In the genomic region with DNA sequence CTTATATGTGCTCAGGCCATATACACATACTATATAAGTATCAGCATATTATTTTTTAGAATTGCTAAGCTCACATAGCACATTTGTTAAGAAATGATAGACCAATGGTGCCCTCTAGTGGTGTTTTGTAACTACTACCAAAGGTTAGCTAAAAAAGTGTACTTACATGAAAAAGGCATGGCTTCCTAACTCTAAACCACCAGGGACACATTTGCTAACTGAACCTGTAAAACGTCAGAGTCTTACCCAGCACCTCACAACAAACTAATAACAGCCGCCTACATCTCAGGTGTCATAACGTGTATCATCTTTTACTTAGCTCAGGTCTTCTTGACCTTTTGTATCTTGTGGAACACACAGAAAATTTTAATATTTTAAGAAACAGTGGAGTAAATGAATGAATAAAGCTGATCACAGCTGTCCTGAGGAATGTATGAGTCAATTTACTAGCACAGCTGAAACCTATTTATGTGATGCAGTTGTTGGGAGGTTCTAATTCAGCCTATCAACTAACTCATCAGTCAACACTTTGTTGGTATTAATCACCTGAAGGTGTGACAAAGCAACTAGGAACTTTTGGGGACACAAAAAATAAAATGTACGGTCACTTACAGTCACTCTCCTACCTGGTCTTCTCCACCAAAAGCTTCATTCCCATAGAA, we compare ENCODE assay signal across 8 cellular contexts.
DNase-seq lines count a peak whose midpoint lies in the region; ATAC-seq, FAIRE-seq and TF ChIP-seq lines count a peak whose summit lies in the region.

No MANE protein-coding gene starts in this region.

- H3K27ac Mint-ChIP-seq in naive thymus-derived CD4-positive, alpha-beta T cell, result peak overlapping the region in 1 of 9 donors; percentile 39

- ATAC-seq in GM18499 (IDR thresholded peaks at IDR 0.05; ENCODE audit: insufficient read depth, unreplicated experiment) (peak; percentile 91), HG02798 (IDR thresholded peaks at IDR 0.05; ENCODE audit: poor library complexity, unreplicated experiment) (peak; percentile 93), RWPE2 (ENCODE audit: low read depth) (peak; percentile 66; the same call in 2 of the 3 replicates)
- peak; percentile 71 for ATAC-seq in naive thymus-derived CD4-positive, alpha-beta T cell

- no peaks in the 10 kb centered on the region for H3K36me3 ChIP-seq in RWPE2 (ENCODE audit: low read depth)
- no peaks in the 10 kb centered on the region for H3K36me3 ChIP-seq in naive thymus-derived CD4-positive, alpha-beta T cell (ENCODE audit: control insufficient read depth in 2 of 3, insufficient read depth in 3 of 3, low read length in 3 of 3)

- no peaks in the 10 kb centered on the region for H3K36me3 Mint-ChIP-seq in naive thymus-derived CD4-positive, alpha-beta T cell

- no peak overlapping the region for H3K4me3 ChIP-seq in RWPE2 (ENCODE audit: severe bottlenecking)
- no peak overlapping the region for H3K4me3 ChIP-seq in naive thymus-derived CD4-positive, alpha-beta T cell (ENCODE audit: low read length)

- no peaks in the 10 kb centered on the region for H3K9me3 Mint-ChIP-seq in naive thymus-derived CD4-positive, alpha-beta T cell

- CTCF ChIA-PET in naive thymus-derived CD4-positive, alpha-beta T cell (lab: Charles Lee), result interaction anchor here (0.6 to 1.6 kb wide), 5 partner anchors 11 to 711 kb away, joined by 3 to 9 read pairs (median 3); no protein-coding TSS in a partner anchor

- intact Hi-C loops in naive thymus-derived CD4-positive, alpha-beta T cell (cut with micrococcal nuclease), result loop anchor here (1.0 to 5.0 kb wide), 5 partner anchors 193 to 1505 kb away; no protein-coding TSS in a partner anchor

- TF ChIP-seq CTCF in RWPE2 (IDR thresholded peaks at IDR 0.05; ENCODE audit: poor library complexity, severe bottlenecking), result peak; percentile 81

- DNase-seq in AG20443 (ENCODE audit: low spot score) (peak; percentile 56), NCI-H1092 (lab: John Stamatoyannopoulos, UW) (peak; percentile 84), RWPE2 (ENCODE audit: low spot score) (no peak)
- DNase-seq in naive thymus-derived CD4-positive, alpha-beta T cell, result peak in 7 of 9 donors; percentile 17 to 58 (median 54)
- DNase-seq in activated CD8-positive, alpha-beta memory T cell treated with anti-CD3 and anti-CD28 coated beads for 24 hours, result no peak

- peak; percentile 77 for FAIRE-seq in endometrium (lab: Jason Lieb, UNC)

- H3K4me1 ChIP-seq in RWPE2 (ENCODE audit: insufficient read depth, poor library complexity, severe bottlenecking), result peaks cover 15% of the 10 kb centered on the region
- no peaks in the 10 kb centered on the region for H3K4me1 ChIP-seq in naive thymus-derived CD4-positive, alpha-beta T cell (ENCODE audit: control insufficient read depth in 2 of 2, insufficient read depth in 2 of 2, low read length in 2 of 2)

- H3K4me3 Mint-ChIP-seq in naive thymus-derived CD4-positive, alpha-beta T cell, result no peak overlapping the region

- H3K27me3 ChIP-seq in RWPE2 (ENCODE audit: insufficient read depth, poor library complexity, severe bottlenecking), result peaks cover 4% of the 10 kb centered on the region
- H3K27me3 ChIP-seq in naive thymus-derived CD4-positive, alpha-beta T cell (ENCODE audit: control insufficient read depth in 2 of 2, insufficient read depth in 2 of 2, low read length in 2 of 2), result no peaks in the 10 kb centered on the region

- POLR2A ChIA-PET in naive thymus-derived CD4-positive, alpha-beta T cell (lab: Charles Lee), result no interaction called here

- H3K4me1 Mint-ChIP-seq in naive thymus-derived CD4-positive, alpha-beta T cell, result no peaks in the 10 kb centered on the region

- peaks cover 0 to 22% (median 7%) of the 10 kb centered on the region in 5 donors for H3K27me3 Mint-ChIP-seq in naive thymus-derived CD4-positive, alpha-beta T cell

- no peaks in the 10 kb centered on the region for H3K9me3 ChIP-seq in RWPE2 (ENCODE audit: severe bottlenecking)
- no peaks in the 10 kb centered on the region for H3K9me3 ChIP-seq in naive thymus-derived CD4-positive, alpha-beta T cell (ENCODE audit: control insufficient read depth in 2 of 3, low read length in 3 of 3)

- no peak overlapping the region for H3K27ac ChIP-seq in RWPE2 (ENCODE audit: poor library complexity, severe bottlenecking)
- no peak overlapping the region for H3K27ac ChIP-seq in naive thymus-derived CD4-positive, alpha-beta T cell (ENCODE audit: low read depth, low read length)

Comparison
In these comparisons a context has a peak if more than half of its experiments do, and no peak if none do; other contexts are left out.
1. DNase-seq: peak in AG20443 (single experiment), NCI-H1092 (single experiment) and naive thymus-derived CD4-positive, alpha-beta T cell (7 of 9); none in RWPE2 (single experiment) and activated CD8-positive, alpha-beta memory T cell treated with anti-CD3 and anti-CD28 coated beads for 24 hours (single experiment).
2. Peak in every context shown above with its lines, with median percentiles within 50 percentile points of each other: ATAC-seq.